Comparison of ENCODE assay signal across 15 cellular contexts in the genomic region with DNA sequence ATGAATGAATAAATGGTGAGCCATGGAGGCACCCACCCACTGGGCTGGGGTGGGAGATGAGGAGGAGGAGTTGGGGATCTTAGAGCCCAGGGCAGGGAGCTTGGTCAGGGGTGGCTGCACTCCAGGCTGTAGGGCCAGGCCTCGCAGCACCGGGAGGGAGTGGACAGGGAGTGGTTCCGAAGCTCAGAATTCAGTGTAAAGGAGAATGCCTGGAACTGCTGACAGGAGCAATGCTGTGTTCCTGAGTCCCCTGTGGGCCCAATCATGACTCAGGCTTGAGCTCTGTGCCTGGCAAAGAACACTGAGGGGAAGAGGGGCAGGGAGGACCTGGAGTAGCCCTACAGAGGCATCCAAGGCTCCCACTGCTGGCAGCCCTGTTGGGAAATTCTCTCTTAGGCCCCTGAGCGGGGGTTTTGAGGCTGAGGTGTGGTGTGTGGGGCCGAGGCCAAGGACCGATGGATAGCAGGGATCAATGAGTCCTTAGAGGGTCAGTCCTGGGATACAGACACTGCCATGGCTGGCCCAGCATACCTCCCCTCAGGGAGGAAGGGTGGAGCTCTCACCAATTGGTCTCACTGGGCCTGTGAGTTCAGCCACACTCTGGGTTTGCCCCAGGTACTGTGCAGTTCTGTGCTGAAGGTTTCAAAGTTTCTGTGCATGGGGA. TPM values are rescaled to one million over a fixed set of nuclear protein-coding genes. Genes with fewer than 3 reads are reported as not detected.
DNase-seq lines count a peak whose midpoint lies in the region; ATAC-seq and TF ChIP-seq lines count a peak whose summit lies in the region.
"Had no signal": no experiment of that assay in that cellular context is flagged by ENCODE, and none has a peak within 500 bp of the region (broad histone marks: within the 10 kb centered on the region; RNA-seq: fewer than 3 reads in every experiment).

No MANE protein-coding gene starts in this region.

- no peak for TF ChIP-seq POLR2A in gastrocnemius medialis (IDR thresholded peaks at IDR 0.05)

- H3K4me3 ChIP-seq in epithelial cell of esophagus (ENCODE audit: low read length) (no peak overlapping the region), neutrophil (ENCODE audit: low read depth in 1 of 2, low read length in 1 of 2) (no peak overlapping the region), gastrocnemius medialis (no peak overlapping the region)
- H3K4me3 ChIP-seq: esophagus muscularis mucosa, spleen, thyroid gland had no signal

- H3K36me3 Mint-ChIP-seq in IgD-negative memory B cell: peaks cover 3% of the 10 kb centered on the region
- no peaks in the 10 kb centered on the region for H3K36me3 Mint-ChIP-seq in natural killer cell treated with Interleukin-12 subunit alpha and Interleukin-12 subunit beta and Interleukin-15 and Interleukin-18, amount 100 ng/mL, for 72 hours

- H3K27ac Mint-ChIP-seq in IgD-negative memory B cell: peak overlapping the region; percentile 83 to 95 (median 90)
- peak overlapping the region in 1 of 2 donors; percentile 30 for H3K27ac Mint-ChIP-seq in natural killer cell treated with Interleukin-12 subunit alpha and Interleukin-12 subunit beta and Interleukin-15 and Interleukin-18, amount 100 ng/mL, for 72 hours
- H3K27ac Mint-ChIP-seq: activated naive CD8-positive, alpha-beta T cell treated with anti-CD3 and anti-CD28 coated beads for 36 hours had no signal

- peaks cover 3% of the 10 kb centered on the region for H3K27me3 Mint-ChIP-seq in IgD-negative memory B cell
- H3K27me3 Mint-ChIP-seq in natural killer cell treated with Interleukin-12 subunit alpha and Interleukin-12 subunit beta and Interleukin-15 and Interleukin-18, amount 100 ng/mL, for 72 hours: no peaks in the 10 kb centered on the region
- H3K27me3 Mint-ChIP-seq: activated naive CD8-positive, alpha-beta T cell treated with anti-CD3 and anti-CD28 coated beads for 36 hours had no signal

- H3K27me3 ChIP-seq in neutrophil (no peaks in the 10 kb centered on the region), gastrocnemius medialis (no peaks in the 10 kb centered on the region)
- H3K27me3 ChIP-seq: esophagus muscularis mucosa, spleen, thyroid gland had no signal

- intact Hi-C loops in gastrocnemius medialis (cut with DNase I; ENCODE audit: low total_unique reads): no loop called here

- H3K9me3 ChIP-seq in neutrophil: no peaks in the 10 kb centered on the region
- no peaks in the 10 kb centered on the region for H3K9me3 ChIP-seq in gastrocnemius medialis
- H3K9me3 ChIP-seq: esophagus muscularis mucosa, spleen, thyroid gland had no signal

- DNase-seq in epithelial cell of esophagus (ENCODE audit: low read depth) (peak; percentile 54), gastrocnemius medialis (no peak)
- DNase-seq in natural killer cell treated with Interleukin-12 subunit alpha and Interleukin-12 subunit beta and Interleukin-15 and Interleukin-18, amount 100 ng/mL, for 72 hours (ENCODE audit: low spot score): no peak
- DNase-seq: activated naive CD8-positive, alpha-beta T cell treated with anti-CD3 and anti-CD28 coated beads for 36 hours; GF-D8; mesendoderm; NCI-H1105; NCI-H226; thyroid gland had no signal

- ATAC-seq in HG03139 (IDR thresholded peaks at IDR 0.05; ENCODE audit: unreplicated experiment) (no peak), gastrocnemius medialis (no peak)
- no peak for ATAC-seq in natural killer cell treated with Interleukin-12 subunit alpha and Interleukin-12 subunit beta and Interleukin-15 and Interleukin-18, amount 100 ng/mL, for 72 hours

- peak overlapping the region in 1 of 4 donors; percentile 38 for H3K4me3 Mint-ChIP-seq in IgD-negative memory B cell
- H3K4me3 Mint-ChIP-seq in natural killer cell treated with Interleukin-12 subunit alpha and Interleukin-12 subunit beta and Interleukin-15 and Interleukin-18, amount 100 ng/mL, for 72 hours: no peak overlapping the region
- H3K4me3 Mint-ChIP-seq: activated naive CD8-positive, alpha-beta T cell treated with anti-CD3 and anti-CD28 coated beads for 36 hours had no signal

- H3K4me1 ChIP-seq in neutrophil (ENCODE audit: control insufficient read depth in 1 of 2, insufficient read depth in 1 of 2, low read depth in 1 of 2, low read length in 1 of 2) (peaks cover 64 to 68% of the 10 kb centered on the region in 2 experiments), gastrocnemius medialis (no peaks in the 10 kb centered on the region)

- in situ Hi-C loops in gastrocnemius medialis (cut with MboI; ENCODE audit: low sequenced_read_pairs in 4 of 4): no loop called here

- H3K36me3 ChIP-seq in neutrophil: no peaks in the 10 kb centered on the region
- H3K36me3 ChIP-seq in gastrocnemius medialis: no peaks in the 10 kb centered on the region
- H3K36me3 ChIP-seq: esophagus muscularis mucosa, spleen, thyroid gland had no signal

- peak overlapping the region; percentile 97 for H3K27ac ChIP-seq in neutrophil
- no peak overlapping the region for H3K27ac ChIP-seq in gastrocnemius medialis
- H3K27ac ChIP-seq: esophagus muscularis mucosa, thyroid gland had no signal

- H3K4me1 Mint-ChIP-seq in IgD-negative memory B cell: peaks cover 41 to 48% (median 44%) of the 10 kb centered on the region in 3 donors
- H3K4me1 Mint-ChIP-seq in natural killer cell treated with Interleukin-12 subunit alpha and Interleukin-12 subunit beta and Interleukin-15 and Interleukin-18, amount 100 ng/mL, for 72 hours (ENCODE audit: low read depth in 2 of 2): peaks cover 26 to 30% of the 10 kb centered on the region in 2 donors

- H3K9me3 Mint-ChIP-seq in IgD-negative memory B cell: peaks cover 0 to 5% (median 0%) of the 10 kb centered on the region in 3 donors
- no peaks in the 10 kb centered on the region for H3K9me3 Mint-ChIP-seq in natural killer cell treated with Interleukin-12 subunit alpha and Interleukin-12 subunit beta and Interleukin-15 and Interleukin-18, amount 100 ng/mL, for 72 hours

- no peak for TF ChIP-seq CTCF in epithelial cell of esophagus (IDR thresholded peaks at IDR 0.05; ENCODE audit: insufficient read depth, low read depth, low read length, missing control alignments)
- no peak for TF ChIP-seq CTCF in neutrophil (IDR thresholded peaks at IDR 0.05)
- no peak for TF ChIP-seq CTCF in gastrocnemius medialis (IDR thresholded peaks at IDR 0.05 in 4 of 5, conservative IDR thresholded peaks at IDR 0.05 in 1 of 5)

RNA-seq across cellular contexts. Expression of gene RABGGTA, which starts 9.5 kb away (rescaled TPM):
- polyA plus RNA-seq in IgD-negative memory B cell: 37.9 TPM
- total RNA-seq in natural killer cell treated with Interleukin-12 subunit alpha and Interleukin-12 subunit beta and Interleukin-15 and Interleukin-18, amount 100 ng/mL, for 72 hours: 10 to 100 TPM; 37.6 to 47.5 TPM
- 10 to 100 TPM; 20.9 to 32.8 (median 28.0) TPM for total RNA-seq in gastrocnemius medialis

RNA-seq across cellular contexts. Expression of gene TGM1, which starts 18.0 kb away (rescaled TPM):
- polyA plus RNA-seq in IgD-negative memory B cell: not detected
- 1 to 10 TPM; 2.5 to 8.7 TPM for total RNA-seq in natural killer cell treated with Interleukin-12 subunit alpha and Interleukin-12 subunit beta and Interleukin-15 and Interleukin-18, amount 100 ng/mL, for 72 hours
- total RNA-seq in gastrocnemius medialis: under 1 TPM in 1 of 4 donors, not detected in 3; 0.20 TPM

RNA-seq across cellular contexts. Expression of gene DHRS1, which starts 18.7 kb away (rescaled TPM):
- polyA plus RNA-seq in IgD-negative memory B cell: 27.3 TPM
- 10 to 100 TPM; 15.6 to 17.4 TPM for total RNA-seq in natural killer cell treated with Interleukin-12 subunit alpha and Interleukin-12 subunit beta and Interleukin-15 and Interleukin-18, amount 100 ng/mL, for 72 hours
- total RNA-seq in gastrocnemius medialis: 10 to 100 TPM in 2 of 4 donors, 1 to 10 TPM in 2; 1.9 to 12.2 (median 8.2) TPM

RNA-seq across cellular contexts. Expression of gene NOP9, which starts 18.7 kb away (rescaled TPM):
- polyA plus RNA-seq in IgD-negative memory B cell: 1.6 TPM
- 10 to 100 TPM; 38.5 to 59.0 TPM for total RNA-seq in natural killer cell treated with Interleukin-12 subunit alpha and Interleukin-12 subunit beta and Interleukin-15 and Interleukin-18, amount 100 ng/mL, for 72 hours
- total RNA-seq in gastrocnemius medialis: 10 to 100 TPM; 27.2 to 43.5 (median 32.2) TPM

RNA-seq across cellular contexts. Expression of gene CIDEB, which starts 26.8 kb away (rescaled TPM):
- polyA plus RNA-seq in IgD-negative memory B cell: 19.2 TPM
- total RNA-seq in natural killer cell treated with Interleukin-12 subunit alpha and Interleukin-12 subunit beta and Interleukin-15 and Interleukin-18, amount 100 ng/mL, for 72 hours: 10 to 100 TPM in 1 of 2 donors, 1 to 10 TPM in 1; 6.8 to 20.2 TPM
- total RNA-seq in gastrocnemius medialis: 1 to 10 TPM in 1 of 4 donors, under 1 TPM in 3; 0.39 to 1.5 (median 0.88) TPM
- total RNA-seq: osteocyte had no signal
